ENCODE assay signal across 38 cellular contexts in genomic region chr13:71886880-71887279, GRCh38. TPM values are rescaled to one million over a fixed set of nuclear protein-coding genes. Genes with fewer than 3 reads are reported as not detected.
"Had no signal": no experiment of that assay in that cellular context is flagged by ENCODE, and none has a peak within 500 bp of the region (broad histone marks: within the 10 kb centered on the region; RNA-seq: fewer than 3 reads in every experiment).

No MANE protein-coding gene starts in this region.

- H3K9me3 ChIP-seq: MG63 had no signal

- H3K4me3 ChIP-seq: MG63 had no signal

- H3K27ac ChIP-seq: KMS-11 had no signal

- H3K36me3 ChIP-seq: MG63 had no signal

- H3K27me3 ChIP-seq: MG63 had no signal

- H3K4me2 ChIP-seq: KMS-11 had no signal

- H3K9ac ChIP-seq: KMS-11 had no signal

- DNase-seq: Karpas-422, Kasumi-1, KG1, MG63, MM.1S, MV-4-11, NCI-H1048, NCI-H1092, NCI-H1092 treated with DMSO at 0.1 percent for 48 hours, NCI-H1105, NCI-H1105 treated with DMSO at 0.1 percent for 48 hours, NCI-H1417, NCI-H1417 treated with DMSO at 0.1 percent for 48 hours, NCI-H1436, NCI-H1436 treated with DMSO at 0.1 percent for 48 hours, NCI-H146, NCI-H1694, NCI-H1694 treated with DMSO at 0.1 percent for 48 hours, NCI-H187, NCI-H187 treated with DMSO at 0.1 percent for 48 hours, NCI-H1930, NCI-H2029, NCI-H2029 treated with DMSO at 0.1 percent for 48 hours, NCI-H2081, NCI-H2081 treated with DMSO at 0.1 percent for 48 hours, NCI-H2107, NCI-H2171, NCI-H2171 treated with DMSO at 0.1 percent for 48 hours, NCI-H2227 treated with DMSO at 0.1 percent for 48 hours, NCI-H226, NCI-H345, NCI-H446, NCI-H446 treated with DMSO at 0.1 percent for 48 hours, NCI-H510A had no signal

RNA-seq across cellular contexts. Expression of gene DACH1, which starts 19.9 kb away (rescaled TPM):
- total RNA-seq: LHCN-M2, M059J, MCF 10A had no signal
